Comparison of ENCODE assay signal across 1 cellular context in genomic region chr1:44725309-44725698, GRCh38.
TF ChIP-seq lines count a peak whose summit lies in the region.

No MANE protein-coding gene starts in this region.

TF ChIP-seq in H1, 55 proteins besides CTCF, POLR2A, EP300 and RAD21:
- TF ChIP-seq FOSL1 (IDR thresholded peaks at IDR 0.05; ENCODE audit: insufficient read depth, low read depth, low read length), result no peak
- TF ChIP-seq BCL11A (IDR thresholded peaks at IDR 0.05; ENCODE audit: low read depth in 2 of 2, low read length in 2 of 2), result no peak
- TF ChIP-seq SP1 (IDR thresholded peaks at IDR 0.05; ENCODE audit: low read depth, low read length), result no peak
- TF ChIP-seq KDM5A (IDR thresholded peaks at IDR 0.05; ENCODE audit: low read length), result no peak
- no peak for TF ChIP-seq EZH2 (IDR thresholded peaks at IDR 0.05; ENCODE audit: low read depth, low read length, severe bottlenecking)
- no peak for TF ChIP-seq BRCA1 (IDR thresholded peaks at IDR 0.05; ENCODE audit: low read depth, low read length)
- no peak for TF ChIP-seq RXRA (IDR thresholded peaks at IDR 0.05; ENCODE audit: insufficient read depth, low read depth, low read length)
